In genomic region chr9:113219972-113220371, GRCh38 we compare ENCODE assay signal across 8 cellular contexts. TPM values are rescaled to one million over a fixed set of nuclear protein-coding genes. Genes with fewer than 3 reads are reported as not detected.
DNase-seq lines count a peak whose midpoint lies in the region; ATAC-seq and TF ChIP-seq lines count a peak whose summit lies in the region.

No MANE protein-coding gene starts in this region.

- no peak for TF ChIP-seq CTCF in WTC11 (IDR thresholded peaks at IDR 0.05)
- no peak for TF ChIP-seq CTCF in suprapubic skin (IDR thresholded peaks at IDR 0.05)

- H3K4me1 ChIP-seq in CD4-positive, alpha-beta memory T cell (ENCODE audit: insufficient read depth, low read length): peaks cover 34% of the 10 kb centered on the region
- H3K4me1 ChIP-seq in iPS-18a (ENCODE audit: control insufficient read depth, low read depth, low read length): peaks cover 13% of the 10 kb centered on the region
- H3K4me1 ChIP-seq in suprapubic skin: peaks cover 35% of the 10 kb centered on the region

- POLR2A ChIA-PET in CD4-positive, alpha-beta memory T cell (lab: Charles Lee; ENCODE audit: partially characterized antibody): interaction anchor here (3.0 to 4.0 kb wide), 3 partner anchors 12 to 190 kb away, joined by 16 to 26 read pairs (median 22); partner anchors contain the start of genes C9orf43, CDC26, POLE3 and PRPF4
- POLR2A ChIA-PET in WTC11 (lab: Charles Lee): interaction anchor here (1.3 to 2.4 kb wide), 2 partner anchors 55 to 70 kb away, joined by 4 to 18 read pairs; partner anchors contain the start of genes CDC26, PRPF4 and SLC31A2

- peak overlapping the region; percentile 21 to 98 (median 96) for H3K27ac Mint-ChIP-seq in CD4-positive, alpha-beta memory T cell
- H3K27ac Mint-ChIP-seq in WTC11: no peak overlapping the region; the same call in 1 of the 2 replicates

- no peaks in the 10 kb centered on the region for H3K9me3 ChIP-seq in CD4-positive, alpha-beta memory T cell (ENCODE audit: control insufficient read depth in 1 of 2, low read length in 2 of 2)
- H3K9me3 ChIP-seq in iPS-18a (ENCODE audit: control insufficient read depth, low read depth, low read length) (no peaks in the 10 kb centered on the region), suprapubic skin (no peaks in the 10 kb centered on the region)

- H3K9me3 Mint-ChIP-seq in CD4-positive, alpha-beta memory T cell: no peaks in the 10 kb centered on the region
- no peaks in the 10 kb centered on the region for H3K9me3 Mint-ChIP-seq in WTC11

- 8% methylated on average over 1 of the region's 1 CpG for WGBS in suprapubic skin

- intact Hi-C loops in CD4-positive, alpha-beta memory T cell (cut with micrococcal nuclease): loop anchor here (10.0 kb wide), 2 partner anchors 155 to 845 kb away; partner anchors contain the start of gene HDHD3
- intact Hi-C loops in sciatic nerve (cut with DNase I): no loop called here

- H3K27me3 ChIP-seq in CD4-positive, alpha-beta memory T cell (ENCODE audit: insufficient read depth, low read length): no peaks in the 10 kb centered on the region
- H3K27me3 ChIP-seq in iPS-18a (ENCODE audit: control insufficient read depth, insufficient read depth, low read length): no peaks in the 10 kb centered on the region
- H3K27me3 ChIP-seq in suprapubic skin: no peaks in the 10 kb centered on the region

- peak overlapping the region; percentile 92 to 98 (median 96) for H3K4me3 Mint-ChIP-seq in CD4-positive, alpha-beta memory T cell
- H3K4me3 Mint-ChIP-seq in WTC11: peak overlapping the region; percentile 98

- peak; percentile 43 for ATAC-seq in GM19324 (IDR thresholded peaks at IDR 0.05; ENCODE audit: low FRiP score, unreplicated experiment)
- ATAC-seq in HG03354 (IDR thresholded peaks at IDR 0.05; ENCODE audit: poor library complexity, severe bottlenecking, unreplicated experiment): peak; percentile 64
- ATAC-seq in WTC11: no peak
- ATAC-seq in sciatic nerve: no peak

- H3K27me3 Mint-ChIP-seq in CD4-positive, alpha-beta memory T cell: no peaks in the 10 kb centered on the region
- H3K27me3 Mint-ChIP-seq in WTC11 (ENCODE audit: low read depth): no peaks in the 10 kb centered on the region

- CTCF ChIA-PET in CD4-positive, alpha-beta memory T cell (lab: Charles Lee; ENCODE audit: partially characterized antibody): interaction anchor here (0.9 to 3.0 kb wide), 5 partner anchors 55 to 183 kb away, joined by 3 to 25 read pairs (median 4); partner anchors contain the start of genes CDC26, PRPF4 and SLC31A2
- CTCF ChIA-PET in WTC11 (lab: Charles Lee): interaction anchor here (3.1 kb wide), 1 partner anchor 55 kb away, joined by 24 read pairs; the partner anchor contains the start of genes CDC26 and PRPF4

- peak in 1 of 5 donors; percentile 44 for DNase-seq in CD4-positive, alpha-beta memory T cell
- no peak for DNase-seq in WTC11 (ENCODE audit: low spot score)
- no peak for DNase-seq in suprapubic skin (ENCODE audit: low spot score in 2 of 2)
- no peak for DNase-seq in sciatic nerve (ENCODE audit: low spot score)
- DNase-seq in NCI-H1105 treated with DMSO at 0.1 percent for 48 hours (lab: John Stamatoyannopoulos, UW): no peak

- H3K4me1 Mint-ChIP-seq in CD4-positive, alpha-beta memory T cell: peaks cover 32 to 53% (median 42%) of the 10 kb centered on the region in 4 donors
- H3K4me1 Mint-ChIP-seq in WTC11: peaks cover 26% of the 10 kb centered on the region

- peak overlapping the region; percentile 80 for H3K9ac ChIP-seq in iPS-18a (ENCODE audit: low read length)

- peak overlapping the region in 1 of 2 donors; percentile 89 for H3K4me3 ChIP-seq in CD4-positive, alpha-beta memory T cell (ENCODE audit: low read length in 2 of 2)
- H3K4me3 ChIP-seq in iPS-18a (ENCODE audit: low read length): peak overlapping the region; percentile 97
- H3K4me3 ChIP-seq in suprapubic skin: peak overlapping the region; percentile 81

- no peaks in the 10 kb centered on the region for H3K36me3 ChIP-seq in CD4-positive, alpha-beta memory T cell (ENCODE audit: insufficient read depth, low read length)
- H3K36me3 ChIP-seq in iPS-18a (ENCODE audit: control insufficient read depth, low read depth, low read length) (peaks cover 4% of the 10 kb centered on the region), suprapubic skin (no peaks in the 10 kb centered on the region)

- H3K27ac ChIP-seq in CD4-positive, alpha-beta memory T cell (ENCODE audit: low read depth, low read length): peak overlapping the region; percentile 90
- H3K27ac ChIP-seq in iPS-18a (ENCODE audit: low read length) (no peak overlapping the region), suprapubic skin (peak overlapping the region; percentile 81)

- peaks cover 2 to 19% of the 10 kb centered on the region in 2 donors for H3K36me3 Mint-ChIP-seq in CD4-positive, alpha-beta memory T cell
- peaks cover 4% of the 10 kb centered on the region for H3K36me3 Mint-ChIP-seq in WTC11

- TF ChIP-seq EP300 in suprapubic skin (IDR thresholded peaks at IDR 0.05): no peak

- TF ChIP-seq POLR2A in suprapubic skin (IDR thresholded peaks at IDR 0.05): no peak

TF ChIP-seq in WTC11, 78 proteins besides CTCF, POLR2A, EP300 and RAD21:
- TF ChIP-seq GRHL2 (CRISPR knock-in tag; IDR thresholded peaks at IDR 0.05; ENCODE audit: insufficient replicate concordance, severe bottlenecking) (no peak), E2F5 (CRISPR knock-in tag; IDR thresholded peaks at IDR 0.05) (no peak), HMGXB4 (CRISPR knock-in tag; IDR thresholded peaks at IDR 0.05) (no peak), FOXP1 (CRISPR knock-in tag; IDR thresholded peaks at IDR 0.05; ENCODE audit: borderline replicate concordance) (no peak), NFATC4 (CRISPR knock-in tag; IDR thresholded peaks at IDR 0.05) (no peak)
TF ChIP-seq in WTC11: peak in this region for 0.

RNA-seq across cellular contexts. Expression of gene FKBP15, which starts 1.1 kb away (rescaled TPM):
- total RNA-seq in CD4-positive, alpha-beta memory T cell: 10 to 100 TPM; 34.3 to 34.9 TPM
- 10 to 100 TPM in 1 of 2 donors, 1 to 10 TPM in 1; 1.9 to 19.6 TPM for polyA plus RNA-seq in CD4-positive, alpha-beta memory T cell
- 13.5 to 14.9 TPM (median 13.9 TPM) in 3 replicates for total RNA-seq in WTC11 (2021)
- total RNA-seq in suprapubic skin: 10 to 100 TPM; 26.2 to 45.7 (median 30.5) TPM
- total RNA-seq in sciatic nerve: 36.4 TPM

RNA-seq across cellular contexts. Expression of gene SLC31A1, which starts 1.4 kb away (rescaled TPM):
- total RNA-seq in CD4-positive, alpha-beta memory T cell: 1 to 10 TPM; 4.1 to 4.2 TPM
- polyA plus RNA-seq in CD4-positive, alpha-beta memory T cell: 1 to 10 TPM; 2.1 to 2.3 TPM
- 41.6 to 43.9 TPM (median 43.6 TPM) in 3 replicates for total RNA-seq in WTC11 (2021)
- 10 to 100 TPM; 17.1 to 46.3 (median 27.2) TPM for total RNA-seq in suprapubic skin
- total RNA-seq in sciatic nerve: 13.2 TPM

RNA-seq across cellular contexts. Expression of gene CDC26, which starts 55.4 kb away (rescaled TPM):
- 10 to 100 TPM; 44.4 to 47.3 TPM for total RNA-seq in CD4-positive, alpha-beta memory T cell
- 100 to 1,000 TPM; 149 to 213 TPM for polyA plus RNA-seq in CD4-positive, alpha-beta memory T cell
- 36.9 to 39.8 TPM (median 37.0 TPM) in 3 replicates for total RNA-seq in WTC11 (2021)
- total RNA-seq in suprapubic skin: 10 to 100 TPM; 18.8 to 21.9 (median 20.4) TPM
- total RNA-seq in sciatic nerve: 28.2 TPM

RNA-seq across cellular contexts. Expression of gene PRPF4, which starts 55.5 kb away (rescaled TPM):
- total RNA-seq in CD4-positive, alpha-beta memory T cell: 10 to 100 TPM; 20.7 to 23.2 TPM
- polyA plus RNA-seq in CD4-positive, alpha-beta memory T cell: 10 to 100 TPM; 19.2 to 25.7 TPM
- 29.0 to 32.4 TPM (median 30.4 TPM) in 3 replicates for total RNA-seq in WTC11 (2021)
- 10 to 100 TPM; 13.6 to 21.3 (median 17.6) TPM for total RNA-seq in suprapubic skin
- total RNA-seq in sciatic nerve: 16.3 TPM

Comparison
In these comparisons a context has a peak if more than half of its experiments do, and no peak if none do; other contexts are left out.
1. ATAC-seq: peak in GM19324 (single experiment) and HG03354 (single experiment); none in WTC11 (single experiment) and sciatic nerve (single experiment).